1 cellular context compared by ENCODE assay signal in the genomic region with DNA sequence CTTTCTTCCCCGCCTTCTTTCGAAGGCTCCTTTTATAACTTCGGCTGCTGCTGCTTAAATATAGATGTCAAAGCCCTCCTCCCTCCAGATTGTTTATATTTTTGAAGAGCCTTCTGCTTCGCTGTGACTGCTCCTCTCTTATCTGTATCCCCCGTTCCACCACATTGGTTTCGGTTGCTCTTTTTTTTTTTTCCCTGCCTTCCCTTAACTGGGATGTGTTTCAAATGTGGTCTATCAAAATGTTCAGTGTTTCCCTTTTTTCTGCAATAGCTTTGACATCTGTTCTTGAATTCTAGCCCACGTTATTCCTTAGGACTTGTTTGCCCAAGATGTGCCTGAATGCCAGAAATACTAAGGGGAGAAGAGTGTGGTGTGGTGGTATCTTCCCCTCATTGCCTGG.
TF ChIP-seq lines count a peak whose summit lies in the region.

No MANE protein-coding gene starts in this region.

TF ChIP-seq in K562, 482 proteins besides CTCF, POLR2A, EP300 and RAD21 (continued from another document):
- TF ChIP-seq, protein P1, sequence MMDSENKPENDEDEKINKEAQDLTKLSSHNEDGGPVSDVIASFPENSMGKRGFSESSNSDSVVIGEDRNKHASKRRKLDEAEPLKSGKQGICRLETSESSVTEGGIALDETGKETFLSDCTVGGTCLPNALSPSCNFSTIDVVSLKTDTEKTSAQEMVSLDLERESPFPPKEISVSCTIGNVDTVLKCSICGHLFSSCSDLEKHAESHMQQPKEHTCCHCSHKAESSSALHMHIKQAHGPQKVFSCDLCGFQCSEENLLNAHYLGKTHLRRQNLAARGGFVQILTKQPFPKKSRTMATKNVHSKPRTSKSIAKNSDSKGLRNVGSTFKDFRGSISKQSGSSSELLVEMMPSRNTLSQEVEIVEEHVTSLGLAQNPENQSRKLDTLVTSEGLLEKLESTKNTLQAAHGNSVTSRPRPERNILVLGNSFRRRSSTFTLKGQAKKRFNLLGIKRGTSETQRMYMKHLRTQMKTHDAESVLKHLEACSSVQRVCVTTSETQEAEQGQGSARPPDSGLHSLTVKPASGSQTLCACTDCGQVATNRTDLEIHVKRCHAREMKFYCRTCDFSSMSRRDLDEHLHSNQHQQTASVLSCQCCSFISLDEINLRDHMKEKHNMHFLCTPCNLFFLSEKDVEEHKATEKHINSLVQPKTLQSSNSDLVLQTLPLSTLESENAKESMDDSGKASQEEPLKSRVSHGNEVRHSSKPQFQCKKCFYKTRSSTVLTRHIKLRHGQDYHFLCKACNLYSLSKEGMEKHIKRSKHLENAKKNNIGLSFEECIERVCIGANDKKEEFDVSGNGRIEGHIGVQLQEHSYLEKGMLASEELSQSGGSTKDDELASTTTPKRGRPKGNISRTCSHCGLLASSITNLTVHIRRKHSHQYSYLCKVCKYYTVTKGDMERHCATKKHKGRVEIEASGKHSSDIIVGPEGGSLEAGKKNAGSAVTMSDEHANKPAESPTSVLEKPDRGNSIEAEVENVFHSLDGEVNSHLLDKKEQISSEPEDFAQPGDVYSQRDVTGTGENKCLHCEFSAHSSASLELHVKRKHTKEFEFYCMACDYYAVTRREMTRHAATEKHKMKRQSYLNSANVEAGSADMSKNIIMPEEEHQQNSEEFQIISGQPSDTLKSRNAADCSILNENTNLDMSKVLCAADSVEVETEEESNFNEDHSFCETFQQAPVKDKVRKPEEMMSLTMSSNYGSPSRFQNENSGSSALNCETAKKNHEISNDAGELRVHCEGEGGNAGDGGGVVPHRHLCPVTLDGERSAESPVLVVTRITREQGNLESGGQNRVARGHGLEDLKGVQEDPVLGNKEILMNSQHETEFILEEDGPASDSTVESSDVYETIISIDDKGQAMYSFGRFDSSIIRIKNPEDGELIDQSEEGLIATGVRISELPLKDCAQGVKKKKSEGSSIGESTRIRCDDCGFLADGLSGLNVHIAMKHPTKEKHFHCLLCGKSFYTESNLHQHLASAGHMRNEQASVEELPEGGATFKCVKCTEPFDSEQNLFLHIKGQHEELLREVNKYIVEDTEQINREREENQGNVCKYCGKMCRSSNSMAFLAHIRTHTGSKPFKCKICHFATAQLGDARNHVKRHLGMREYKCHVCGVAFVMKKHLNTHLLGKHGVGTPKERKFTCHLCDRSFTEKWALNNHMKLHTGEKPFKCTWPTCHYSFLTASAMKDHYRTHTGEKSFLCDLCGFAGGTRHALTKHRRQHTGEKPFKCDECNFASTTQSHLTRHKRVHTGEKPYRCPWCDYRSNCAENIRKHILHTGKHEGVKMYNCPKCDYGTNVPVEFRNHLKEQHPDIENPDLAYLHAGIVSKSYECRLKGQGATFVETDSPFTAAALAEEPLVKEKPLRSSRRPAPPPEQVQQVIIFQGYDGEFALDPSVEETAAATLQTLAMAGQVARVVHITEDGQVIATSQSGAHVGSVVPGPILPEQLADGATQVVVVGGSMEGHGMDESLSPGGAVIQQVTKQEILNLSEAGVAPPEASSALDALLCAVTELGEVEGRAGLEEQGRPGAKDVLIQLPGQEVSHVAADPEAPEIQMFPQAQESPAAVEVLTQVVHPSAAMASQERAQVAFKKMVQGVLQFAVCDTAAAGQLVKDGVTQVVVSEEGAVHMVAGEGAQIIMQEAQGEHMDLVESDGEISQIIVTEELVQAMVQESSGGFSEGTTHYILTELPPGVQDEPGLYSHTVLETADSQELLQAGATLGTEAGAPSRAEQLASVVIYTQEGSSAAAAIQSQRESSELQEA (IDR thresholded peaks at IDR 0.05; ENCODE audit: low read depth), result no peak; the same call in 1 of the 2 replicates
- TF ChIP-seq, protein P2, sequence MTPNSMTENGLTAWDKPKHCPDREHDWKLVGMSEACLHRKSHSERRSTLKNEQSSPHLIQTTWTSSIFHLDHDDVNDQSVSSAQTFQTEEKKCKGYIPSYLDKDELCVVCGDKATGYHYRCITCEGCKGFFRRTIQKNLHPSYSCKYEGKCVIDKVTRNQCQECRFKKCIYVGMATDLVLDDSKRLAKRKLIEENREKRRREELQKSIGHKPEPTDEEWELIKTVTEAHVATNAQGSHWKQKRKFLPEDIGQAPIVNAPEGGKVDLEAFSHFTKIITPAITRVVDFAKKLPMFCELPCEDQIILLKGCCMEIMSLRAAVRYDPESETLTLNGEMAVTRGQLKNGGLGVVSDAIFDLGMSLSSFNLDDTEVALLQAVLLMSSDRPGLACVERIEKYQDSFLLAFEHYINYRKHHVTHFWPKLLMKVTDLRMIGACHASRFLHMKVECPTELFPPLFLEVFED (CRISPR knock-in tag; conservative IDR thresholded peaks at IDR 0.05), result no peak
- TF ChIP-seq HDAC2 (IDR thresholded peaks at IDR 0.05) (peak; percentile 91; the same call in 1 of the 2 replicates), ATF7 (IDR thresholded peaks at IDR 0.05) (peak; percentile 35; the same call in 1 of the 2 replicates), ZNF583 (CRISPR knock-in tag; IDR thresholded peaks at IDR 0.05) (no peak), ATF1 (CRISPR knock-in tag; IDR thresholded peaks at IDR 0.05) (no peak), ATF1 (tag; IDR thresholded peaks at IDR 0.05) (0 out of 2 replicates have a peak, but pooled peaks have one; percentile 23), TAL1 (IDR thresholded peaks at IDR 0.05) (peak; percentile 84), BCL6 (CRISPR knock-in tag; IDR thresholded peaks at IDR 0.05) (no peak), TFAM (CRISPR knock-in tag; conservative IDR thresholded peaks at IDR 0.05) (no peak), CEBPB (tag; IDR thresholded peaks at IDR 0.05) (no peak; the same call in 1 of the 2 replicates), BDP1 (IDR thresholded peaks at IDR 0.05; ENCODE audit: insufficient read depth, insufficient read length) (no peak), HMG20A (CRISPR knock-in tag; conservative IDR thresholded peaks at IDR 0.05) (no peak), L3MBTL2 (IDR thresholded peaks at IDR 0.05) (peak; percentile 41; the same call in 1 of the 2 replicates), FOXM1 (IDR thresholded peaks at IDR 0.05; ENCODE audit: low read depth) (peak; percentile 75; the same call in 1 of the 2 replicates), FOXM1 (CRISPR knock-in tag; IDR thresholded peaks at IDR 0.05; ENCODE audit: low read depth) (no peak), CREB1 (IDR thresholded peaks at IDR 0.05) (0 out of 2 replicates have a peak, but pooled peaks have one; percentile 32), CREB1 (CRISPR knock-in tag; IDR thresholded peaks at IDR 0.05) (no peak)
- TF ChIP-seq, protein P3, sequence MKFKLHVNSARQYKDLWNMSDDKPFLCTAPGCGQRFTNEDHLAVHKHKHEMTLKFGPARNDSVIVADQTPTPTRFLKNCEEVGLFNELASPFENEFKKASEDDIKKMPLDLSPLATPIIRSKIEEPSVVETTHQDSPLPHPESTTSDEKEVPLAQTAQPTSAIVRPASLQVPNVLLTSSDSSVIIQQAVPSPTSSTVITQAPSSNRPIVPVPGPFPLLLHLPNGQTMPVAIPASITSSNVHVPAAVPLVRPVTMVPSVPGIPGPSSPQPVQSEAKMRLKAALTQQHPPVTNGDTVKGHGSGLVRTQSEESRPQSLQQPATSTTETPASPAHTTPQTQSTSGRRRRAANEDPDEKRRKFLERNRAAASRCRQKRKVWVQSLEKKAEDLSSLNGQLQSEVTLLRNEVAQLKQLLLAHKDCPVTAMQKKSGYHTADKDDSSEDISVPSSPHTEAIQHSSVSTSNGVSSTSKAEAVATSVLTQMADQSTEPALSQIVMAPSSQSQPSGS (CRISPR knock-in tag; IDR thresholded peaks at IDR 0.05), result no peak
- TF ChIP-seq, protein P4, sequence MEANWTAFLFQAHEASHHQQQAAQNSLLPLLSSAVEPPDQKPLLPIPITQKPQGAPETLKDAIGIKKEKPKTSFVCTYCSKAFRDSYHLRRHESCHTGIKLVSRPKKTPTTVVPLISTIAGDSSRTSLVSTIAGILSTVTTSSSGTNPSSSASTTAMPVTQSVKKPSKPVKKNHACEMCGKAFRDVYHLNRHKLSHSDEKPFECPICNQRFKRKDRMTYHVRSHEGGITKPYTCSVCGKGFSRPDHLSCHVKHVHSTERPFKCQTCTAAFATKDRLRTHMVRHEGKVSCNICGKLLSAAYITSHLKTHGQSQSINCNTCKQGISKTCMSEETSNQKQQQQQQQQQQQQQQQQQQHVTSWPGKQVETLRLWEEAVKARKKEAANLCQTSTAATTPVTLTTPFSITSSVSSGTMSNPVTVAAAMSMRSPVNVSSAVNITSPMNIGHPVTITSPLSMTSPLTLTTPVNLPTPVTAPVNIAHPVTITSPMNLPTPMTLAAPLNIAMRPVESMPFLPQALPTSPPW (CRISPR knock-in tag; IDR thresholded peaks at IDR 0.05), result peak; percentile 65
- TF ChIP-seq, protein P5, sequence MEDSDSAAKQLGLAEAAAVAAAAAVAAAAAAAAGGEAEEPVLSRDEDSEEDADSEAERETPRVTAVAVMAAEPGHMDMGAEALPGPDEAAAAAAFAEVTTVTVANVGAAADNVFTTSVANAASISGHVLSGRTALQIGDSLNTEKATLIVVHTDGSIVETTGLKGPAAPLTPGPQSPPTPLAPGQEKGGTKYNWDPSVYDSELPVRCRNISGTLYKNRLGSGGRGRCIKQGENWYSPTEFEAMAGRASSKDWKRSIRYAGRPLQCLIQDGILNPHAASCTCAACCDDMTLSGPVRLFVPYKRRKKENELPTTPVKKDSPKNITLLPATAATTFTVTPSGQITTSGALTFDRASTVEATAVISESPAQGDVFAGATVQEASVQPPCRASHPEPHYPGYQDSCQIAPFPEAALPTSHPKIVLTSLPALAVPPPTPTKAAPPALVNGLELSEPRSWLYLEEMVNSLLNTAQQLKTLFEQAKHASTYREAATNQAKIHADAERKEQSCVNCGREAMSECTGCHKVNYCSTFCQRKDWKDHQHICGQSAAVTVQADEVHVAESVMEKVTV (CRISPR knock-in tag; IDR thresholded peaks at IDR 0.05), result peak; percentile 28; the same call in 1 of the 2 replicates
- TF ChIP-seq, protein P6, sequence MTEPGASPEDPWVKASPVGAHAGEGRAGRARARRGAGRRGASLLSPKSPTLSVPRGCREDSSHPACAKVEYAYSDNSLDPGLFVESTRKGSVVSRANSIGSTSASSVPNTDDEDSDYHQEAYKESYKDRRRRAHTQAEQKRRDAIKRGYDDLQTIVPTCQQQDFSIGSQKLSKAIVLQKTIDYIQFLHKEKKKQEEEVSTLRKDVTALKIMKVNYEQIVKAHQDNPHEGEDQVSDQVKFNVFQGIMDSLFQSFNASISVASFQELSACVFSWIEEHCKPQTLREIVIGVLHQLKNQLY (CRISPR knock-in tag; conservative IDR thresholded peaks at IDR 0.05), result no peak
- TF ChIP-seq, protein P7, sequence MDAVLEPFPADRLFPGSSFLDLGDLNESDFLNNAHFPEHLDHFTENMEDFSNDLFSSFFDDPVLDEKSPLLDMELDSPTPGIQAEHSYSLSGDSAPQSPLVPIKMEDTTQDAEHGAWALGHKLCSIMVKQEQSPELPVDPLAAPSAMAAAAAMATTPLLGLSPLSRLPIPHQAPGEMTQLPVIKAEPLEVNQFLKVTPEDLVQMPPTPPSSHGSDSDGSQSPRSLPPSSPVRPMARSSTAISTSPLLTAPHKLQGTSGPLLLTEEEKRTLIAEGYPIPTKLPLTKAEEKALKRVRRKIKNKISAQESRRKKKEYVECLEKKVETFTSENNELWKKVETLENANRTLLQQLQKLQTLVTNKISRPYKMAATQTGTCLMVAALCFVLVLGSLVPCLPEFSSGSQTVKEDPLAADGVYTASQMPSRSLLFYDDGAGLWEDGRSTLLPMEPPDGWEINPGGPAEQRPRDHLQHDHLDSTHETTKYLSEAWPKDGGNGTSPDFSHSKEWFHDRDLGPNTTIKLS (IDR thresholded peaks at IDR 0.05; ENCODE audit: borderline replicate concordance, low read depth), result no peak
- TF ChIP-seq, protein P8, sequence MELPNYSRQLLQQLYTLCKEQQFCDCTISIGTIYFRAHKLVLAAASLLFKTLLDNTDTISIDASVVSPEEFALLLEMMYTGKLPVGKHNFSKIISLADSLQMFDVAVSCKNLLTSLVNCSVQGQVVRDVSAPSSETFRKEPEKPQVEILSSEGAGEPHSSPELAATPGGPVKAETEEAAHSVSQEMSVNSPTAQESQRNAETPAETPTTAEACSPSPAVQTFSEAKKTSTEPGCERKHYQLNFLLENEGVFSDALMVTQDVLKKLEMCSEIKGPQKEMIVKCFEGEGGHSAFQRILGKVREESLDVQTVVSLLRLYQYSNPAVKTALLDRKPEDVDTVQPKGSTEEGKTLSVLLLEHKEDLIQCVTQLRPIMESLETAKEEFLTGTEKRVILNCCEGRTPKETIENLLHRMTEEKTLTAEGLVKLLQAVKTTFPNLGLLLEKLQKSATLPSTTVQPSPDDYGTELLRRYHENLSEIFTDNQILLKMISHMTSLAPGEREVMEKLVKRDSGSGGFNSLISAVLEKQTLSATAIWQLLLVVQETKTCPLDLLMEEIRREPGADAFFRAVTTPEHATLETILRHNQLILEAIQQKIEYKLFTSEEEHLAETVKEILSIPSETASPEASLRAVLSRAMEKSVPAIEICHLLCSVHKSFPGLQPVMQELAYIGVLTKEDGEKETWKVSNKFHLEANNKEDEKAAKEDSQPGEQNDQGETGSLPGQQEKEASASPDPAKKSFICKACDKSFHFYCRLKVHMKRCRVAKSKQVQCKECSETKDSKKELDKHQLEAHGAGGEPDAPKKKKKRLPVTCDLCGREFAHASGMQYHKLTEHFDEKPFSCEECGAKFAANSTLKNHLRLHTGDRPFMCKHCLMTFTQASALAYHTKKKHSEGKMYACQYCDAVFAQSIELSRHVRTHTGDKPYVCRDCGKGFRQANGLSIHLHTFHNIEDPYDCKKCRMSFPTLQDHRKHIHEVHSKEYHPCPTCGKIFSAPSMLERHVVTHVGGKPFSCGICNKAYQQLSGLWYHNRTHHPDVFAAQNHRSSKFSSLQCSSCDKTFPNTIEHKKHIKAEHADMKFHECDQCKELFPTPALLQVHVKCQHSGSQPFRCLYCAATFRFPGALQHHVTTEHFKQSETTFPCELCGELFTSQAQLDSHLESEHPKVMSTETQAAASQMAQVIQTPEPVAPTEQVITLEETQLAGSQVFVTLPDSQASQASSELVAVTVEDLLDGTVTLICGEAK (IDR thresholded peaks at IDR 0.05), result peak; percentile 67; the same call in 1 of the 2 replicates
- TF ChIP-seq, protein P8 (CRISPR knock-in tag; IDR thresholded peaks at IDR 0.05), result no peak
